In the genomic region with DNA sequence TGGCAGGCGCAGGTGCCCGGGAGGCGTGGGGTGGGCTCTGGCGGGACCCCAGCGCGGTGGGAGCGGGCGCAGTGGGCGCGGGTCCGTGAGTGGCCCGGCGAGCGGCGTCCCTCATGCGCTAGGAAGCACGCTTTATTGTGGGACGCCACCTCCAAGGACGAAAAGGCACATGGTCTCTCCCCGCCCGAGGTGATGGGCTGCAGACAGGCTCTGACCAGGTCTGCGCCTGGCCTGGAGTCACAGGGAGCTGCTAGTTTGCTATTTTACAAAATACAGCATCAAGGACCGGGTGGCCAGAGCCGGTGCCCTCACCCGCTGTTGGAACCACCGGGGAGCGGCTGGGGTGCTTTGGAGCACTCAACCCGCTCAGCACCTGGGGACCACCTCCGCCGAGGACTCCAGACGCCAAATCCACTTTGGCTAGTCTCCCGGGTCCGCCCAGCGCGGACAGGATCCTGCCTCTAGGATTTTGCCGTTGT, we compare ENCODE assay signal across 8 cellular contexts.
DNase-seq lines count a peak whose midpoint lies in the region; ATAC-seq and TF ChIP-seq lines count a peak whose summit lies in the region.

No MANE protein-coding gene starts in this region.

- intact Hi-C loops in body of pancreas (cut with DNase I) (no loop called here), stomach (cut with DNase I; ENCODE audit: low total_unique reads) (no loop called here)

- peak overlapping the region; percentile 58 to 59 for H3K4me3 ChIP-seq in body of pancreas
- peak overlapping the region; percentile 65 to 91 (median 72) for H3K4me3 ChIP-seq in stomach

- no peak for TF ChIP-seq EP300 in stomach (IDR thresholded peaks at IDR 0.05)

- H3K9me3 ChIP-seq in body of pancreas = no peaks in the 10 kb centered on the region
- H3K9me3 ChIP-seq in stomach = no peaks in the 10 kb centered on the region

- peak; percentile 35 for DNase-seq in Caki2 (ENCODE audit: low read depth)
- DNase-seq in NCI-H2227 treated with DMSO at 0.1 percent for 48 hours (lab: John Stamatoyannopoulos, UW) = peak; percentile 14
- DNase-seq in body of pancreas = peak in 3 of 4 donors; percentile 41 to 43 (median 41)
- DNase-seq in kidney tubule cell (ENCODE audit: low spot score) = peak; percentile 42
- no peak for DNase-seq in stomach
- DNase-seq in GM19240 (ENCODE audit: insufficient read length, low spot score) = no peak

- ATAC-seq in GM21515 (IDR thresholded peaks at IDR 0.05; ENCODE audit: unreplicated experiment) = peak; percentile 5
- peak; percentile 8 for ATAC-seq in body of pancreas
- no peak for ATAC-seq in GM21576 (IDR thresholded peaks at IDR 0.05; ENCODE audit: unreplicated experiment)

- no peaks in the 10 kb centered on the region for H3K36me3 ChIP-seq in body of pancreas (replicated peaks in 1 of 2; ENCODE audit: insufficient read depth in 1 of 2, low read depth in 2 of 2)
- no peaks in the 10 kb centered on the region for H3K36me3 ChIP-seq in stomach

- H3K27ac ChIP-seq in body of pancreas (peak overlapping the region; percentile 80 to 95 (median 86)), stomach (peak overlapping the region; percentile 96 to 99 (median 98))

- H3K4me1 ChIP-seq in body of pancreas (peaks cover 51% of the 10 kb centered on the region), stomach (peaks cover 67 to 86% (median 76%) of the 10 kb centered on the region in 4 donors)

- in situ Hi-C loops in Caki2 (cut with HindIII; ENCODE audit: low pct_unique_long_range_greater_than_20kb, low sequenced_read_pairs) = no loop called here

- WGBS in body of pancreas, 2 donors = 0% methylated on average over 16 to 36 of the region's 36 CpGs
- WGBS in stomach, 5 donors = 0 to 1% (median 0%) methylated on average over 21 to 36 of the region's 36 CpGs

- no peak for TF ChIP-seq POLR2A in body of pancreas (IDR thresholded peaks at IDR 0.05)
- TF ChIP-seq POLR2A in stomach (IDR thresholded peaks at IDR 0.05) = no peak

- H3K27me3 ChIP-seq in body of pancreas (no peaks in the 10 kb centered on the region), stomach (no peaks in the 10 kb centered on the region)

- TF ChIP-seq CTCF in body of pancreas (IDR thresholded peaks at IDR 0.05) = no peak
- TF ChIP-seq CTCF in stomach (IDR thresholded peaks at IDR 0.05) = no peak

Comparison
In these comparisons a context has a peak if more than half of its experiments do, and no peak if none do; other contexts are left out.
1. DNase-seq: peak in Caki2 (single experiment), NCI-H2227 treated with DMSO at 0.1 percent for 48 hours (single experiment), body of pancreas (3 of 4) and kidney tubule cell (single experiment); none in stomach (single experiment) and GM19240 (single experiment).